ENCODE assay signal across 10 cellular contexts in the genomic region with DNA sequence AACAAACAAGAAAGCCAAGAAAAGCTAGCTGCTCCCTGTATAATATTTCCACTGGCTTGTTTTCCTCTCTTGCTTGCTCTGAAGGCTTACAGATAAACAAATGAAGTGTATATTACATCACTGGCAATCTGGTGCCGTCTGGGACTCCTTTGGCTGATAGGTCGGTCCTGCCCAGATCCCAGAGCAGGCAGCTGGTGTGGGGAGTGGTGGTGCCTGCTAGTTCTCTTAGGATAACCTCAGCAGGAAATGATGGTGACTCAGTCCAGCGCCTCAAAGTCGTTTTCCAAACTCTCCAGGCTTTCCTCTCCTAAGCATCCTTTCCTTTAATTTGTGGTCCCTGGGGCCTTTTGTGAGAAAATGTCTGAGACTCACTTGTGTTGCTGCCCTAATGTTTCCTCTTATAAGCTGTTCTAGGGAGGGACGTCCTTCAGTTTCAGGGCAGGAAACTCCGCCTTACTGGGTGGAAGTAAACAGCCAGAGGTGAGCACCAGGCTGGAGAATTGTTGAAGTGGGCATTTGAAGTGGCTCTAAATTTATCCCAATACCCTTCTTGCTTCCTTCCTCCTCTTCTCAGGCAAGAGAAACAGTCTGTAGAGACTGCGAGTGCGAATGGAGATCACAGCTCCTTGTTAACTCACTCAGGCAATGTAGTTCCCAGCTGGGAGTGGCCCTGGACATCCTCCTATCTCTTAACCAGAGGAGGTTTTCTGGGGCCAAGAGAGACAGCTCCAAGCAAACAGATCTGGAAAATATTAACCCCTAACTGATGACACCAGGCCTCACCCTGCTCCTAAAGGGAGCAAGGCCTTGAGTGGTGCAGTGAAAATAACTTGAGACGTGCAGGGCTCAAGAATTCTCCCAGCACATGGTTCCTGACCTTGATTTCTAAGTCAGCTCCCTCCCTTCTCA. TPM values are rescaled to one million over a fixed set of nuclear protein-coding genes. Genes with fewer than 3 reads are reported as not detected.
DNase-seq lines count a peak whose midpoint lies in the region; ATAC-seq lines count a peak whose summit lies in the region.
"Had no signal": no experiment of that assay in that cellular context is flagged by ENCODE, and none has a peak within 500 bp of the region (broad histone marks: within the 10 kb centered on the region; RNA-seq: fewer than 3 reads in every experiment).

No MANE protein-coding gene starts in this region.

- no peaks in the 10 kb centered on the region for H3K9me3 Mint-ChIP-seq in naive thymus-derived CD4-positive, alpha-beta T cell

- H3K9me3 ChIP-seq in naive thymus-derived CD4-positive, alpha-beta T cell (ENCODE audit: control insufficient read depth in 2 of 3, low read length in 3 of 3) = no peaks in the 10 kb centered on the region
- H3K9me3 ChIP-seq: transverse colon had no signal

- H3K27me3 ChIP-seq in naive thymus-derived CD4-positive, alpha-beta T cell (ENCODE audit: control insufficient read depth in 2 of 2, insufficient read depth in 2 of 2, low read length in 2 of 2) = peaks cover 2 to 3% of the 10 kb centered on the region in 2 donors

- no peak overlapping the region for H3K4me3 ChIP-seq in naive thymus-derived CD4-positive, alpha-beta T cell (ENCODE audit: low read length)
- H3K4me3 ChIP-seq: transverse colon had no signal

- peak; percentile 5 for DNase-seq in EL
- peak; percentile 49 for DNase-seq in NCI-H2029 treated with DMSO at 0.1 percent for 48 hours (lab: John Stamatoyannopoulos, UW)
- DNase-seq in cerebellar cortex (ENCODE audit: low spot score) = peak; percentile 96
- DNase-seq in naive thymus-derived CD4-positive, alpha-beta T cell = peak in 4 of 9 donors; percentile 6 to 25 (median 11)
- no peak for DNase-seq in SKM-1 (lab: John Stamatoyannopoulos, UW; ENCODE audit: unreplicated experiment)
- DNase-seq in NCI-H345 (lab: John Stamatoyannopoulos, UW) = no peak
- DNase-seq: transverse colon had no signal

- peak overlapping the region; percentile 1 to 76 (median 46) for H3K4me3 Mint-ChIP-seq in naive thymus-derived CD4-positive, alpha-beta T cell

- peaks cover 14 to 66% (median 19%) of the 10 kb centered on the region in 5 donors for H3K27me3 Mint-ChIP-seq in naive thymus-derived CD4-positive, alpha-beta T cell

- CTCF ChIA-PET in naive thymus-derived CD4-positive, alpha-beta T cell (lab: Charles Lee) = interaction anchor here (0.7 to 5.1 kb wide), 5 partner anchors 9 to 99 kb away, joined by 3 to 28 read pairs (median 4); partner anchors contain the start of genes NAT9 and RAB37

- POLR2A ChIA-PET in naive thymus-derived CD4-positive, alpha-beta T cell (lab: Charles Lee) = interaction anchor here (0.6 to 1.8 kb wide), 6 partner anchors 13 to 394 kb away, joined by 3 to 19 read pairs (median 3); partner anchors contain the start of gene RAB37

- peaks cover 16 to 28% (median 23%) of the 10 kb centered on the region in 7 donors for H3K4me1 Mint-ChIP-seq in naive thymus-derived CD4-positive, alpha-beta T cell

- H3K27ac ChIP-seq in naive thymus-derived CD4-positive, alpha-beta T cell (ENCODE audit: low read depth, low read length) = no peak overlapping the region
- H3K27ac ChIP-seq: transverse colon had no signal

- H3K4me1 ChIP-seq in naive thymus-derived CD4-positive, alpha-beta T cell (ENCODE audit: control insufficient read depth in 2 of 2, insufficient read depth in 2 of 2, low read length in 2 of 2) = peaks cover 6 to 15% of the 10 kb centered on the region in 2 donors

- H3K36me3 Mint-ChIP-seq in naive thymus-derived CD4-positive, alpha-beta T cell = no peaks in the 10 kb centered on the region

- intact Hi-C loops in naive thymus-derived CD4-positive, alpha-beta T cell (cut with micrococcal nuclease) = loop anchor here in 1 of 2 donors (5.0 kb wide), 1 partner anchor 59 kb away; the partner anchor contains the start of gene RAB37

- peak; percentile 46 for ATAC-seq in naive thymus-derived CD4-positive, alpha-beta T cell
- ATAC-seq in GM21526 (IDR thresholded peaks at IDR 0.05; ENCODE audit: low FRiP score, unreplicated experiment) = no peak
- no peak for ATAC-seq in GM21619 (IDR thresholded peaks at IDR 0.05; ENCODE audit: unreplicated experiment)

- no peaks in the 10 kb centered on the region for H3K36me3 ChIP-seq in naive thymus-derived CD4-positive, alpha-beta T cell (ENCODE audit: control insufficient read depth in 2 of 3, insufficient read depth in 3 of 3, low read length in 3 of 3)
- H3K36me3 ChIP-seq: transverse colon had no signal

- peak overlapping the region; percentile 51 to 84 (median 67) for H3K27ac Mint-ChIP-seq in naive thymus-derived CD4-positive, alpha-beta T cell

RNA-seq across cellular contexts. Expression of gene CD300LF, which starts 34.9 kb away (rescaled TPM):
- 10 to 100 TPM in 1 of 5 experiments, 1 to 10 TPM in 1, under 1 TPM in 2, not detected in 1; 0.46 to 41.0 (median 2.7) TPM for total RNA-seq in naive thymus-derived CD4-positive, alpha-beta T cell
- polyA plus RNA-seq in naive thymus-derived CD4-positive, alpha-beta T cell = not detected
- total RNA-seq: pulmonary artery endothelial cell had no signal

RNA-seq across cellular contexts. Expression of gene CD300E, which starts 54.3 kb away (rescaled TPM):
- 10 to 100 TPM in 2 of 5 experiments, not detected in 3; 11.9 to 93.1 TPM for total RNA-seq in naive thymus-derived CD4-positive, alpha-beta T cell
- not detected for polyA plus RNA-seq in naive thymus-derived CD4-positive, alpha-beta T cell
- total RNA-seq: pulmonary artery endothelial cell had no signal

RNA-seq across cellular contexts. Expression of gene RAB37, which starts 59.2 kb away (rescaled TPM):
- 10 to 100 TPM; 23.6 to 58.5 (median 34.4) TPM for total RNA-seq in naive thymus-derived CD4-positive, alpha-beta T cell
- polyA plus RNA-seq in naive thymus-derived CD4-positive, alpha-beta T cell = 10 to 100 TPM; 30.4 to 30.7 TPM

Comparison
In these comparisons a context has a peak if more than half of its experiments do, and no peak if none do; other contexts are left out.
1. DNase-seq: peak in EL (single experiment), NCI-H2029 treated with DMSO at 0.1 percent for 48 hours (single experiment) and cerebellar cortex (single experiment); none in SKM-1 (single experiment) and NCI-H345 (single experiment).